8 cellular contexts compared by ENCODE assay signal in genomic region chr7:75442101-75442464, GRCh38. TPM values are rescaled to one million over a fixed set of nuclear protein-coding genes. Genes with fewer than 3 reads are reported as not detected.
DNase-seq lines count a peak whose midpoint lies in the region; ATAC-seq and TF ChIP-seq lines count a peak whose summit lies in the region.
"Not testable (repeated sequence)": the region's sequence is repeated elsewhere in the genome, so short reads cannot be mapped to it uniquely, and the experiment has no call there.
"Had no signal": no experiment of that assay in that cellular context is flagged by ENCODE, and none has a peak within 500 bp of the region (broad histone marks: within the 10 kb centered on the region; RNA-seq: fewer than 3 reads in every experiment).

No MANE protein-coding gene starts in this region.

- H3K27me3 ChIP-seq in ectodermal cell (ENCODE audit: control insufficient read depth, insufficient read depth, low read length, poor library complexity, severe bottlenecking); ovary: not testable (repeated sequence)

- TF ChIP-seq CTCF in ovary (IDR thresholded peaks at IDR 0.05) = not testable (repeated sequence)

- ATAC-seq in GM18868 (IDR thresholded peaks at IDR 0.05; ENCODE audit: unreplicated experiment) (peak; percentile 32), HG02642 (IDR thresholded peaks at IDR 0.05; ENCODE audit: poor library complexity, unreplicated experiment) (peak; percentile 58)
- peak; percentile 54 for ATAC-seq in activated CD8-positive, alpha-beta memory T cell treated with anti-CD3 and anti-CD28 coated beads, Interleukin-2, amount 10 ng/mL, durations not matched to agents 7 days and 5 days

- H3K9me3 ChIP-seq in KOPT-K1 (ENCODE audit: insufficient read depth, low read length, poor library complexity, severe bottlenecking); ectodermal cell (ENCODE audit: control insufficient read depth, low read length); iPS-18c (ENCODE audit: control insufficient read depth, insufficient read depth, low read length); ovary: not testable (repeated sequence)

- peak overlapping the region; percentile 78 for H3K27ac Mint-ChIP-seq in activated CD8-positive, alpha-beta memory T cell treated with anti-CD3 and anti-CD28 coated beads, Interleukin-2, amount 10 ng/mL, durations not matched to agents 7 days and 5 days

- peak overlapping the region; percentile 25 for H3K27ac ChIP-seq in KOPT-K1 (ENCODE audit: low read depth, low read length, poor library complexity, severe bottlenecking)
- H3K27ac ChIP-seq in ectodermal cell (ENCODE audit: insufficient read depth, low read depth, low read length, poor library complexity, severe bottlenecking); ovary: not testable (repeated sequence)

- not testable (repeated sequence) for DNase-seq in activated CD8-positive, alpha-beta memory T cell treated with anti-CD3 and anti-CD28 coated beads, Interleukin-2, amount 10 ng/mL, durations not matched to agents 7 days and 5 days; ovary

- peak overlapping the region; percentile 76 for H3K4me3 Mint-ChIP-seq in activated CD8-positive, alpha-beta memory T cell treated with anti-CD3 and anti-CD28 coated beads, Interleukin-2, amount 10 ng/mL, durations not matched to agents 7 days and 5 days

- intact Hi-C loops in ovary (cut with DNase I) = not testable (repeated sequence)

- not testable (repeated sequence) for TF ChIP-seq EP300 in ovary (IDR thresholded peaks at IDR 0.05)

- CTCF ChIA-PET in activated CD8-positive, alpha-beta memory T cell treated with anti-CD3 and anti-CD28 coated beads, Interleukin-2, amount 10 ng/mL, durations not matched to agents 7 days and 5 days (lab: Charles Lee) = not testable (repeated sequence)

- H3K36me3 ChIP-seq in KOPT-K1 (ENCODE audit: insufficient read depth, low read length) (peaks cover 40% of the 10 kb centered on the region), ectodermal cell (ENCODE audit: control insufficient read depth, insufficient read depth, low read length) (peaks cover 13% of the 10 kb centered on the region)
- H3K36me3 ChIP-seq in ovary = not testable (repeated sequence)

- H3K4me1 Mint-ChIP-seq in activated CD8-positive, alpha-beta memory T cell treated with anti-CD3 and anti-CD28 coated beads, Interleukin-2, amount 10 ng/mL, durations not matched to agents 7 days and 5 days = not testable (repeated sequence)

- peak overlapping the region; percentile 45 for H3K4me3 ChIP-seq in ectodermal cell (ENCODE audit: insufficient read depth, low read depth, low read length)
- peak overlapping the region; percentile 31 for H3K4me3 ChIP-seq in iPS-18c (ENCODE audit: insufficient read depth, low read depth, low read length)
- H3K4me3 ChIP-seq in ovary = peak overlapping the region; percentile 50

- H3K9me3 Mint-ChIP-seq in activated CD8-positive, alpha-beta memory T cell treated with anti-CD3 and anti-CD28 coated beads, Interleukin-2, amount 10 ng/mL, durations not matched to agents 7 days and 5 days (ENCODE audit: low read depth) = not testable (repeated sequence)

- peaks cover 23% of the 10 kb centered on the region for H3K36me3 Mint-ChIP-seq in activated CD8-positive, alpha-beta memory T cell treated with anti-CD3 and anti-CD28 coated beads, Interleukin-2, amount 10 ng/mL, durations not matched to agents 7 days and 5 days

- not testable (repeated sequence) for H3K27me3 Mint-ChIP-seq in activated CD8-positive, alpha-beta memory T cell treated with anti-CD3 and anti-CD28 coated beads, Interleukin-2, amount 10 ng/mL, durations not matched to agents 7 days and 5 days

- WGBS in ectodermal cell, 2 experiments = 3 to 7% methylated on average over 3 to 4 of the region's 37 CpGs
- 0% methylated on average over 5 to 12 of the region's 37 CpGs for WGBS in ovary, 3 donors

- H3K4me1 ChIP-seq in ectodermal cell (ENCODE audit: control insufficient read depth, insufficient read depth, low read length); ovary (ENCODE audit: insufficient read depth): not testable (repeated sequence)

- not testable (repeated sequence) for TF ChIP-seq POLR2A in ovary (IDR thresholded peaks at IDR 0.05)

RNA-seq across cellular contexts. Expression of gene POM121C, which starts 44.0 kb away (rescaled TPM):
- 10 to 100 TPM; 73.3 to 73.6 TPM for total RNA-seq in activated CD8-positive, alpha-beta memory T cell treated with anti-CD3 and anti-CD28 coated beads, Interleukin-2, amount 10 ng/mL, durations not matched to agents 7 days and 5 days
- polyA plus RNA-seq in ectodermal cell (2013, experiment 1 of 4) = 55.2 TPM
- 65.8 TPM for polyA plus RNA-seq in ectodermal cell (2013, experiment 2 of 4)
- 42.9 TPM for polyA plus RNA-seq in ectodermal cell (2013, experiment 3 of 4)
- 41.2 TPM for polyA plus RNA-seq in ectodermal cell (2013, experiment 4 of 4)
- total RNA-seq in ovary = 10 to 100 TPM; 11.2 to 54.7 (median 47.3) TPM
- 10 to 100 TPM; 14.8 to 75.1 TPM for polyA plus RNA-seq in ovary

RNA-seq across cellular contexts. Expression of gene TRIM73, which starts 46.7 kb away (rescaled TPM):
- total RNA-seq in activated CD8-positive, alpha-beta memory T cell treated with anti-CD3 and anti-CD28 coated beads, Interleukin-2, amount 10 ng/mL, durations not matched to agents 7 days and 5 days = 1 to 10 TPM; 4.4 to 7.9 TPM
- polyA plus RNA-seq in ectodermal cell (2013, experiment 1 of 4) = 5.4 TPM
- 7.6 TPM for polyA plus RNA-seq in ectodermal cell (2013, experiment 2 of 4)
- polyA plus RNA-seq in ectodermal cell (2013, experiment 3 of 4) = 4.1 TPM
- polyA plus RNA-seq in ectodermal cell (2013, experiment 4 of 4) = 5.5 TPM
- total RNA-seq in ovary = 10 to 100 TPM in 1 of 7 donors, 1 to 10 TPM in 6; 3.1 to 11.3 (median 4.0) TPM
- 1 to 10 TPM; 1.2 to 2.8 TPM for polyA plus RNA-seq in ovary

RNA-seq across cellular contexts. Expression of gene SPDYE5, which starts 50.0 kb away (rescaled TPM):
- total RNA-seq in activated CD8-positive, alpha-beta memory T cell treated with anti-CD3 and anti-CD28 coated beads, Interleukin-2, amount 10 ng/mL, durations not matched to agents 7 days and 5 days = under 1 TPM in 1 of 2 experiments, not detected in 1; 0.15 TPM
- polyA plus RNA-seq in ectodermal cell (2013, experiment 1 of 4) = not detected
- polyA plus RNA-seq in ectodermal cell (2013, experiment 2 of 4) = not detected
- polyA plus RNA-seq in ectodermal cell (2013, experiment 3 of 4) = not detected
- polyA plus RNA-seq in ectodermal cell (2013, experiment 4 of 4) = not detected
- under 1 TPM in 4 of 7 donors, not detected in 3; 0.10 to 0.20 (median 0.15) TPM for total RNA-seq in ovary
- under 1 TPM in 1 of 2 donors, not detected in 1; 0.07 TPM for polyA plus RNA-seq in ovary
- total RNA-seq: sciatic nerve had no signal
